In genomic region chr12:79850610-79851299, GRCh38 we compare ENCODE assay signal across 1 cellular context.
A peak's percentile ranks its signal among the peaks of the same experiment; 100 is the strongest.
TF ChIP-seq lines count a peak whose summit lies in the region.

No MANE protein-coding gene starts in this region.

TF ChIP-seq in K562, 482 proteins besides CTCF, POLR2A, EP300 and RAD21 (continued from another document):
- TF ChIP-seq ZMIZ1 (IDR thresholded peaks at IDR 0.05; ENCODE audit: low read depth in 2 of 2, low read length in 2 of 2) (no peak), ZNF316 (IDR thresholded peaks at IDR 0.05) (peak; percentile 75), POLR2AphosphoS2 (IDR thresholded peaks at IDR 0.05; ENCODE audit: low read length) (no peak)
